10 cellular contexts compared by ENCODE assay signal in genomic region chrX:66012094-66012534, GRCh38. TPM values are rescaled to one million over a fixed set of nuclear protein-coding genes. Genes with fewer than 3 reads are reported as not detected.
DNase-seq lines count a peak whose midpoint lies in the region; ATAC-seq, FAIRE-seq and TF ChIP-seq lines count a peak whose summit lies in the region.
"Had no signal": no experiment of that assay in that cellular context is flagged by ENCODE, and none has a peak within 500 bp of the region (broad histone marks: within the 10 kb centered on the region; RNA-seq: fewer than 3 reads in every experiment).

No MANE protein-coding gene starts in this region.

- peak overlapping the region; percentile 41 for H3K4me3 ChIP-seq in Loucy (ENCODE audit: low read length, poor library complexity, severe bottlenecking)
- H3K4me3 ChIP-seq: PC-9 had no signal

- DNase-seq in GM18507 (ENCODE audit: extremely low spot score, insufficient read length, low read depth) (no peak), immature natural killer cell (peak; percentile 43 to 51 (median 45)), NCI-H1417 treated with DMSO at 0.1 percent for 48 hours (lab: John Stamatoyannopoulos, UW) (no peak), occipital lobe (lab: John Stamatoyannopoulos, UW) (no peak), DMS79 treated with DMSO at 0.1 percent for 48 hours (lab: John Stamatoyannopoulos, UW) (no peak), putamen (ENCODE audit: low spot score) (no peak)
- DNase-seq: PC-9 had no signal

- H3K36me3 Mint-ChIP-seq in immature natural killer cell = no peaks in the 10 kb centered on the region

- ATAC-seq in GM21723 (IDR thresholded peaks at IDR 0.05; ENCODE audit: unreplicated experiment) = peak; percentile 41

- H3K9me3 ChIP-seq in Loucy (ENCODE audit: insufficient read depth, low read depth, low read length) = no peaks in the 10 kb centered on the region

- FAIRE-seq in GM18507 (lab: Jason Lieb, UNC) = peak; percentile 96
- FAIRE-seq: islet of Langerhans had no signal

- peaks cover 63 to 75% of the 10 kb centered on the region in 2 donors for H3K4me1 Mint-ChIP-seq in immature natural killer cell

- H3K9ac ChIP-seq in Loucy (ENCODE audit: low read depth, low read length, poor library complexity, severe bottlenecking) = peak overlapping the region; percentile 85

- H4K20me1 ChIP-seq in Loucy (ENCODE audit: insufficient read depth, low read length, poor library complexity, severe bottlenecking) = no peaks in the 10 kb centered on the region

- no peaks in the 10 kb centered on the region for H3K27me3 ChIP-seq in Loucy (ENCODE audit: insufficient read depth, low read length, poor library complexity, severe bottlenecking)

- no peaks in the 10 kb centered on the region for H3K36me3 ChIP-seq in Loucy (ENCODE audit: insufficient read depth, low read length)

- peaks cover 78% of the 10 kb centered on the region for H3K4me1 ChIP-seq in Loucy (ENCODE audit: insufficient read depth, low read length, poor library complexity, severe bottlenecking)

- peak overlapping the region; percentile 31 to 69 (median 63) for H3K4me3 Mint-ChIP-seq in immature natural killer cell

- peak overlapping the region; percentile 36 to 89 (median 80) for H3K27ac Mint-ChIP-seq in immature natural killer cell

- peaks cover 15% of the 10 kb centered on the region for H3F3A ChIP-seq in Loucy (ENCODE audit: low read depth)

- peaks cover 0 to 2% (median 0%) of the 10 kb centered on the region in 6 donors for H3K9me3 Mint-ChIP-seq in immature natural killer cell

- H3K9me2 ChIP-seq in Loucy (replicated peaks; ENCODE audit: low read depth, low read length) = no peaks in the 10 kb centered on the region

- H3K79me2 ChIP-seq in Loucy (ENCODE audit: insufficient read depth, low read length) = peaks cover 18% of the 10 kb centered on the region

- no peak overlapping the region for H2AFZ ChIP-seq in Loucy (ENCODE audit: low read length)
- H2AFZ ChIP-seq: PC-9 had no signal

- no peak for TF ChIP-seq CTCF in Loucy (conservative IDR thresholded peaks at IDR 0.05; ENCODE audit: low read length)

- H3K4me2 ChIP-seq in Loucy (ENCODE audit: low read depth, low read length, poor library complexity, severe bottlenecking) = peak overlapping the region; percentile 78
- H3K4me2 ChIP-seq: PC-9 had no signal

- H3K27me3 Mint-ChIP-seq in immature natural killer cell (ENCODE audit: low read depth in 3 of 3) = peaks cover 2% of the 10 kb centered on the region in 3 donors

RNA-seq across cellular contexts. Expression of gene VSIG4, which starts 27.8 kb away (rescaled TPM):
- not detected for polyA plus RNA-seq in immature natural killer cell
- 22.6 TPM for total RNA-seq in occipital lobe
- total RNA-seq: PC-9 had no signal

Comparison
In these comparisons a context has a peak if more than half of its experiments do, and no peak if none do; other contexts are left out.
1. DNase-seq: peak in immature natural killer cell (3 of 3); none in GM18507 (single experiment), NCI-H1417 treated with DMSO at 0.1 percent for 48 hours (single experiment), occipital lobe (single experiment), DMS79 treated with DMSO at 0.1 percent for 48 hours (single experiment) and putamen (single experiment).